8 cellular contexts compared by ENCODE assay signal in the genomic region with DNA sequence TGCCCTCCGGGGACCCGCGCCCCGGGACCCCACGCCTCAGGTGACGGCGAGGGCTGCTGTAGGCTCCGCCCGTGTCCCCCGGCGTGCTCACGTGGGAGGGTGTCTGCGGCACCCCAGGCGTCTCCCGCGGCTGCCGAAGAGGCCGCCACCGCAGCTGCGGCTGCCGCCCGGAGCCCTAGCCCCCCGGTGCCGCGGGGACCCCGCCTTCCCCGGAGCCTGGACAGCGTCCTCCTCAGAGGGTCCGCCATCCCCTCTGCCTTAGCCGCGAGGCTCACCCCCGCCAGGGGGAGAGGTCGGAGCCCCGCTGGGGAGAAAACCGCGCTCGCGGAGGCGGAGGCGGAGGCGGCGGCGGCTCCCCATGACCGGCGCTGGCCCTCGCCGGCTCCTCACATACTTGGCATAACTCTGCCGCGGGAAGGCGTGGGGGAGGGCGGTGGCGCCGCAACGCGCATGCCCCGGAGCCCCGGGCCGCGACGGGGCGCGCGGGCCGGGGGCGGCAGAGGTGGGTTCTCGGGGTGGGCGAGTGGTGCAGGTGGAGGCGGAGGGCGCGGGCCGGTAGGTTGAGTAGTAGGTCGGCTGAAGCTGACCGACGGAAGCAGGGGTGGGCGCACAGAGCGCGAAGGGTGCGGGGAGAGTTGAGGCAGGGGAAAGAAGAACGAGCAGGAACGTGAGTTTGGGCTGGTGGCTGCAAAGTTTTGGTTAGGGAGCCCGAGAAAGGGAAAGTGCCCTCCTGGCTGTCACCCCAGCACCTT. TPM values are rescaled to one million over a fixed set of nuclear protein-coding genes. Genes with fewer than 3 reads are reported as not detected.
DNase-seq lines count a peak whose midpoint lies in the region; ATAC-seq and TF ChIP-seq lines count a peak whose summit lies in the region.

No MANE protein-coding gene starts in this region.

- in situ Hi-C loops in ACHN (cut with HindIII; ENCODE audit: low pct_ligation_motif_present, low pct_unique_long_range_greater_than_20kb, low sequenced_read_pairs): no loop called here

- intact Hi-C loops in PC-9 (cut with micrococcal nuclease; ENCODE audit: unreplicated experiment) (loop anchor here (1.0 to 5.0 kb wide), 3 partner anchors 24 to 96 kb away; no protein-coding TSS in a partner anchor), stomach (cut with DNase I; ENCODE audit: low total_unique reads) (no loop called here)
- intact Hi-C loops in activated T-helper 2 cell treated with anti-CD3 and anti-CD28 coated beads, Interferon-gamma antibody, Interleukin-2, Interleukin-4, amounts not matched to agents 10 μg/mL and 5 μg/mL and 100 μg/mL, durations not matched to agents 14 hours and 24 hours and 36 hours (cut with micrococcal nuclease): loop anchor here (2.0 to 5.0 kb wide), 4 partner anchors 54 to 254 kb away; partner anchors contain the start of genes BCL10 and C1orf52

- H3K79me2 ChIP-seq in PC-9 (ENCODE audit: low read depth): peaks cover 53% of the 10 kb centered on the region
- peaks cover 4% of the 10 kb centered on the region for H3K79me2 ChIP-seq in neural cell (replicated peaks; ENCODE audit: insufficient read depth, low read length)

- DNase-seq in ACHN (peak; percentile 77), PC-9 (peak; percentile 63 to 79), fibroblast of the aortic adventitia (ENCODE audit: low read depth) (peak; percentile 38), stomach (peak; percentile 78)
- DNase-seq in activated T-helper 2 cell treated with anti-CD3 and anti-CD28 coated beads, Interferon-gamma antibody, Interleukin-2, Interleukin-4, amounts not matched to agents 10 μg/mL and 5 μg/mL and 100 μg/mL, durations not matched to agents 14 hours and 24 hours and 36 hours (ENCODE audit: low spot score): peak; percentile 56

- TF ChIP-seq CTCF in PC-9 (conservative IDR thresholded peaks at IDR 0.05) (no peak), fibroblast of the aortic adventitia (IDR thresholded peaks at IDR 0.05; ENCODE audit: insufficient read depth, low read length) (no peak), neural cell (IDR thresholded peaks at IDR 0.05; ENCODE audit: poor library complexity, severe bottlenecking) (peak; percentile 14), stomach (IDR thresholded peaks at IDR 0.05) (no peak)

- no peak for TF ChIP-seq RAD21 in neural cell (conservative IDR thresholded peaks at IDR 0.05)

- no peak for TF ChIP-seq EP300 in neural cell (conservative IDR thresholded peaks at IDR 0.05; ENCODE audit: poor library complexity, severe bottlenecking)
- TF ChIP-seq EP300 in stomach (IDR thresholded peaks at IDR 0.05): no peak

- 0 to 1% (median 1%) methylated on average over 37 to 81 of the region's 81 CpGs for WGBS in stomach, 5 donors

- H3K9ac ChIP-seq in neural cell (ENCODE audit: low read length): peak overlapping the region; percentile 63

- no TSS peak for BruUV-seq in PC-9 (replicated peaks; lab: Mats Ljungman, UMichigan)

- no peaks in the 10 kb centered on the region for H3K9me3 Mint-ChIP-seq in activated T-helper 2 cell treated with anti-CD3 and anti-CD28 coated beads, Interferon-gamma antibody, Interleukin-2, Interleukin-4, amounts not matched to agents 10 μg/mL and 5 μg/mL and 100 μg/mL, durations not matched to agents 14 hours and 24 hours and 36 hours

- H3K4me1 Mint-ChIP-seq in activated T-helper 2 cell treated with anti-CD3 and anti-CD28 coated beads, Interferon-gamma antibody, Interleukin-2, Interleukin-4, amounts not matched to agents 10 μg/mL and 5 μg/mL and 100 μg/mL, durations not matched to agents 14 hours and 24 hours and 36 hours (ENCODE audit: low read depth): peaks cover 19% of the 10 kb centered on the region

- no peaks in the 10 kb centered on the region for H3K9me3 ChIP-seq in PC-9 (ENCODE audit: insufficient read depth, low read depth)
- no peaks in the 10 kb centered on the region for H3K9me3 ChIP-seq in neural cell (ENCODE audit: low read length)
- no peaks in the 10 kb centered on the region for H3K9me3 ChIP-seq in stomach

- peaks cover 31% of the 10 kb centered on the region for H3F3A ChIP-seq in PC-9 (ENCODE audit: insufficient read depth, low read depth)
- H3F3A ChIP-seq in neural cell (ENCODE audit: insufficient read depth, low read length, poor library complexity, severe bottlenecking): no peaks in the 10 kb centered on the region

- H3K27ac ChIP-seq in PC-9 (peak overlapping the region; percentile 84), neural cell (ENCODE audit: low read length) (no peak overlapping the region), stomach (peak overlapping the region; percentile 97 to 98 (median 98))

- POLR2A ChIA-PET in PC-9 (lab: Charles Lee; ENCODE audit: unreplicated experiment): no interaction called here

- no peaks in the 10 kb centered on the region for H3K36me3 ChIP-seq in PC-9 (ENCODE audit: low read depth)
- no peaks in the 10 kb centered on the region for H3K36me3 ChIP-seq in neural cell (ENCODE audit: insufficient read depth, low read length)
- H3K36me3 ChIP-seq in stomach: no peaks in the 10 kb centered on the region

- no peak for TF ChIP-seq POLR2A in stomach (IDR thresholded peaks at IDR 0.05)

- peaks cover 2% of the 10 kb centered on the region for H3K36me3 Mint-ChIP-seq in activated T-helper 2 cell treated with anti-CD3 and anti-CD28 coated beads, Interferon-gamma antibody, Interleukin-2, Interleukin-4, amounts not matched to agents 10 μg/mL and 5 μg/mL and 100 μg/mL, durations not matched to agents 14 hours and 24 hours and 36 hours (ENCODE audit: low read depth)

- CTCF ChIA-PET in PC-9 (lab: Charles Lee): interaction anchor here (0.7 to 1.5 kb wide), 2 partner anchors 53 to 68 kb away, joined by 5 read pairs; no protein-coding TSS in a partner anchor

- peak overlapping the region; percentile 88 for H3K27ac Mint-ChIP-seq in activated T-helper 2 cell treated with anti-CD3 and anti-CD28 coated beads, Interferon-gamma antibody, Interleukin-2, Interleukin-4, amounts not matched to agents 10 μg/mL and 5 μg/mL and 100 μg/mL, durations not matched to agents 14 hours and 24 hours and 36 hours

- H4K20me1 ChIP-seq in PC-9 (ENCODE audit: insufficient read depth): no peaks in the 10 kb centered on the region; the same call in 1 of the 2 replicates
- H4K20me1 ChIP-seq in neural cell (ENCODE audit: insufficient read depth): no peaks in the 10 kb centered on the region

- no peaks in the 10 kb centered on the region for H3K9me2 ChIP-seq in PC-9 (ENCODE audit: insufficient read depth)
- H3K9me2 ChIP-seq in neural cell (ENCODE audit: insufficient read depth, low read length): no peaks in the 10 kb centered on the region

- H3K4me3 ChIP-seq in PC-9 (peak overlapping the region; percentile 94), fibroblast of the aortic adventitia (ENCODE audit: low read depth, low read length) (peak overlapping the region; percentile 70), neural cell (ENCODE audit: low read length) (peak overlapping the region; percentile 85), stomach (peak overlapping the region; percentile 88 to 98 (median 93))

- peak overlapping the region; percentile 90 for H3K4me3 Mint-ChIP-seq in activated T-helper 2 cell treated with anti-CD3 and anti-CD28 coated beads, Interferon-gamma antibody, Interleukin-2, Interleukin-4, amounts not matched to agents 10 μg/mL and 5 μg/mL and 100 μg/mL, durations not matched to agents 14 hours and 24 hours and 36 hours (ENCODE audit: low read depth)

- H3K4me1 ChIP-seq in PC-9 (replicated peaks; ENCODE audit: insufficient read depth) (peaks cover 56% of the 10 kb centered on the region), stomach (peaks cover 6 to 56% (median 27%) of the 10 kb centered on the region in 4 donors)

- H2AFZ ChIP-seq in PC-9 (peak overlapping the region; percentile 84), neural cell (ENCODE audit: low read depth, low read length) (peak overlapping the region; percentile 42)

- peaks cover 24% of the 10 kb centered on the region for H3K27me3 Mint-ChIP-seq in activated T-helper 2 cell treated with anti-CD3 and anti-CD28 coated beads, Interferon-gamma antibody, Interleukin-2, Interleukin-4, amounts not matched to agents 10 μg/mL and 5 μg/mL and 100 μg/mL, durations not matched to agents 14 hours and 24 hours and 36 hours (ENCODE audit: low read depth)

- no peaks in the 10 kb centered on the region for H3K27me3 ChIP-seq in PC-9 (ENCODE audit: insufficient read depth, low read depth)
- peaks cover 14% of the 10 kb centered on the region for H3K27me3 ChIP-seq in neural cell (ENCODE audit: insufficient read depth, low read depth, low read length)
- peaks cover 0 to 30% (median 0%) of the 10 kb centered on the region in 3 donors for H3K27me3 ChIP-seq in stomach

- peak; percentile 34 for ATAC-seq in GM18870 (IDR thresholded peaks at IDR 0.05; ENCODE audit: unreplicated experiment)
- ATAC-seq in HG03108 (IDR thresholded peaks at IDR 0.05; ENCODE audit: unreplicated experiment): peak; percentile 47

- peak overlapping the region; percentile 92 for H3K4me2 ChIP-seq in PC-9
- H3K4me2 ChIP-seq in neural cell (ENCODE audit: low read length): peak overlapping the region; percentile 46

TF ChIP-seq in neural cell, 6 proteins besides CTCF, POLR2A, EP300 and RAD21 (continues in another document):
- no peak for TF ChIP-seq POLR2AphosphoS5 (IDR thresholded peaks at IDR 0.05)
- no peak for TF ChIP-seq TAF1 (IDR thresholded peaks at IDR 0.05; ENCODE audit: low read depth)

RNA-seq across cellular contexts. Expression of gene SYDE2, which starts 0.7 kb away (rescaled TPM):
- total RNA-seq in PC-9 (2021): 8.9 and 10.3 TPM in 2 replicates
- 1.9 and 2.1 TPM in 2 replicates for total RNA-seq in activated T-helper 2 cell treated with anti-CD3 and anti-CD28 coated beads, Interferon-gamma antibody, Interleukin-2, Interleukin-4, amounts not matched to agents 10 μg/mL and 5 μg/mL and 100 μg/mL, durations not matched to agents 14 hours and 24 hours and 36 hours
- total RNA-seq in fibroblast of the aortic adventitia (ENCODE audit: low replicate concordance): 5.2 and 6.5 TPM in 2 replicates
- polyA plus RNA-seq in neural cell: 0.66 and 0.90 TPM in 2 replicates
- 6.6 and 7.9 TPM in 2 replicates for polyA minus RNA-seq in neural cell
- total RNA-seq in stomach: 10 to 100 TPM; 13.0 to 45.3 (median 36.6) TPM
- polyA plus RNA-seq in stomach: 1 to 10 TPM in 2 of 3 donors, under 1 TPM in 1; 0.75 to 1.2 (median 1.2) TPM

RNA-seq across cellular contexts. Expression of gene C1orf52, which starts 57.9 kb away (rescaled TPM):
- total RNA-seq in PC-9 (2021) (20.7 and 23.3 TPM in 2 replicates), fibroblast of the aortic adventitia (ENCODE audit: low replicate concordance) (9.2 and 10.8 TPM in 2 replicates), stomach (10 to 100 TPM in 3 of 5 donors, 1 to 10 TPM in 2; 5.8 to 39.3 (median 23.5) TPM)
- 23.9 and 25.8 TPM in 2 replicates for total RNA-seq in activated T-helper 2 cell treated with anti-CD3 and anti-CD28 coated beads, Interferon-gamma antibody, Interleukin-2, Interleukin-4, amounts not matched to agents 10 μg/mL and 5 μg/mL and 100 μg/mL, durations not matched to agents 14 hours and 24 hours and 36 hours
- polyA plus RNA-seq in neural cell (94.6 and 103 TPM in 2 replicates), stomach (10 to 100 TPM; 11.1 to 16.8 (median 11.9) TPM)
- 45.0 and 45.8 TPM in 2 replicates for polyA minus RNA-seq in neural cell
